ENCODE assay signal across 8 cellular contexts in the genomic region with DNA sequence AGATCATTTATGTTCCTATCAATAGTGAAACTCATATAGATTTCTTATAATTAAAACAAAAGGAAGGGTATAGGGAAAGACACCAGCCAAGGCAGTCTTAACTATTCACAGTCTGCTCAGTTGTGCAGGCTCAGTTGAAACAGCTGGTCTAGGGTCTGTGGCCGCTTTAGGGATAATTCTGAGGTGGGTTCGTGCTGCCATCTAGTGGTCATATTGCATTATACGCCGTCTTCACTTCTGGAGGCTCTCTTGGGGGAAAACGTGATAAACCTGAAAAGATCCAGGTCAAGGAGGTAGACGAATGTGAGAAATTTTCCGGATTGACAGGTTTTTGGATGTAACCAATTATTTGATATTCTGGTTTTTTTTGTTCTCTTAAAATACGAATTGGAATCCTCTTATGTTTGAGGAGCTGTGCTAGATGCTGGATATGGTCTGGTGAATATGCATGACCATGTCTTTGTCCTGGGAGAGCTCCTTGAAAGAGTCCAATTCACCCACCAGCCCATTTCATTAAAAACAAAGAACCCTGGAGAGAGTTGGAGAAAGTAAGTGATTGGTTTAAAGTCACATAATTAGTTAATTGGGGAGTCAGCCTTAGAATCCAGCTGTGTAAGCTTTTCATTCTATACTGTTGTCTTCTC.
DNase-seq lines count a peak whose midpoint lies in the region; ATAC-seq and TF ChIP-seq lines count a peak whose summit lies in the region.

No MANE protein-coding gene starts in this region.

- H4K20me1 ChIP-seq in neural cell (ENCODE audit: insufficient read depth), result no peaks in the 10 kb centered on the region

- H3K4me3 ChIP-seq in fibroblast of mammary gland (ENCODE audit: control insufficient read depth, low read depth, low read length) (no peak overlapping the region), neural cell (ENCODE audit: low read length) (no peak overlapping the region), testis (no peak overlapping the region)

- TF ChIP-seq POLR2A in testis (IDR thresholded peaks at IDR 0.05), result no peak

- DNase-seq in DMS153 (lab: John Stamatoyannopoulos, UW) (peak; percentile 36), HPDE6-E6E7 (ENCODE audit: extremely low spot score) (peak; percentile 9), OCI-M2 (lab: John Stamatoyannopoulos, UW; ENCODE audit: unreplicated experiment) (peak; percentile 43), fibroblast of mammary gland (ENCODE audit: low read depth) (peak; percentile 54), testis (peak; percentile 78)
- peak; percentile 43 for DNase-seq in activated T-cell treated with anti-CD3 and anti-CD28 coated beads, Interleukin-2, amount 50 U/mL, for 1 hour

- peak; percentile 91 for ATAC-seq in GM21390 (IDR thresholded peaks at IDR 0.05; ENCODE audit: unreplicated experiment)

- intact Hi-C loops in testis (cut with DNase I; ENCODE audit: low total_unique reads), result loop anchor here (2.0 kb wide), 1 partner anchor 498 kb away; no protein-coding TSS in a partner anchor

- H3K27ac ChIP-seq in neural cell (ENCODE audit: low read length), result no peak overlapping the region
- H3K27ac ChIP-seq in testis, result no peak overlapping the region

- H3F3A ChIP-seq in neural cell (ENCODE audit: insufficient read depth, low read length, poor library complexity, severe bottlenecking), result no peaks in the 10 kb centered on the region

- TF ChIP-seq CTCF in fibroblast of mammary gland (conservative IDR thresholded peaks at IDR 0.05; ENCODE audit: control insufficient read depth, insufficient read depth, low read depth, low read length) (peak; percentile 70), neural cell (IDR thresholded peaks at IDR 0.05; ENCODE audit: poor library complexity, severe bottlenecking) (peak; percentile 92), testis (IDR thresholded peaks at IDR 0.05) (peak; percentile 68 to 88 (median 69))

- H3K9ac ChIP-seq in neural cell (ENCODE audit: low read length), result no peak overlapping the region

- H3K79me2 ChIP-seq in neural cell (replicated peaks; ENCODE audit: insufficient read depth, low read length), result no peaks in the 10 kb centered on the region

- no peak overlapping the region for H3K4me2 ChIP-seq in neural cell (ENCODE audit: low read length)

- peak; percentile 98 for TF ChIP-seq RAD21 in neural cell (conservative IDR thresholded peaks at IDR 0.05)

- H3K27me3 ChIP-seq in neural cell (ENCODE audit: insufficient read depth, low read depth, low read length) (no peaks in the 10 kb centered on the region), testis (no peaks in the 10 kb centered on the region)

- no peak for TF ChIP-seq EP300 in neural cell (conservative IDR thresholded peaks at IDR 0.05; ENCODE audit: poor library complexity, severe bottlenecking)

- H3K36me3 ChIP-seq in neural cell (ENCODE audit: insufficient read depth, low read length) (no peaks in the 10 kb centered on the region), testis (ENCODE audit: low read depth, missing control alignments) (no peaks in the 10 kb centered on the region)

- no peaks in the 10 kb centered on the region for H3K9me2 ChIP-seq in neural cell (ENCODE audit: insufficient read depth, low read length)

- 2 to 3% methylated on average over 8 of the region's 8 CpGs for WGBS in testis, 2 donors

- H3K4me1 ChIP-seq in testis, result no peaks in the 10 kb centered on the region

- H3K9me3 ChIP-seq in neural cell (ENCODE audit: low read length) (no peaks in the 10 kb centered on the region), testis (no peaks in the 10 kb centered on the region)

- no peak overlapping the region for H2AFZ ChIP-seq in neural cell (ENCODE audit: low read depth, low read length)

TF ChIP-seq in neural cell, 6 proteins besides CTCF, POLR2A, EP300 and RAD21:
- TF ChIP-seq SMC3 (conservative IDR thresholded peaks at IDR 0.05; ENCODE audit: poor library complexity) (peak; percentile 99), POLR2AphosphoS5 (IDR thresholded peaks at IDR 0.05) (no peak)
TF ChIP-seq in neural cell: peak in this region for 1.

Comparison
In these comparisons a context has a peak if more than half of its experiments do, and no peak if none do; other contexts are left out.
1. DNase-seq: peak in every context shown above with its lines; median percentile 78 in testis; 54 in fibroblast of mammary gland; 43 in OCI-M2; 43 in activated T-cell treated with anti-CD3 and anti-CD28 coated beads, Interleukin-2, amount 50 U/mL, for 1 hour; 36 in DMS153; 9 in HPDE6-E6E7.